In genomic region chr7:149669121-149669818, GRCh38 we compare ENCODE assay signal across 9 cellular contexts.
DNase-seq lines count a peak whose midpoint lies in the region; ATAC-seq, FAIRE-seq and TF ChIP-seq lines count a peak whose summit lies in the region.
"Had no signal": no experiment of that assay in that cellular context is flagged by ENCODE, and none has a peak within 500 bp of the region (broad histone marks: within the 10 kb centered on the region; RNA-seq: fewer than 3 reads in every experiment).

No MANE protein-coding gene starts in this region.

- peaks cover 43 to 51% of the 10 kb centered on the region in 2 donors for H3K27me3 Mint-ChIP-seq in natural killer cell treated with Interleukin-12 subunit alpha and Interleukin-12 subunit beta and Interleukin-15 and Interleukin-18, amount 100 ng/mL, for 72 hours

- H3K27me3 ChIP-seq in PC-9 (ENCODE audit: insufficient read depth, low read depth), result no peaks in the 10 kb centered on the region

- no peaks in the 10 kb centered on the region for H4K20me1 ChIP-seq in PC-9 (ENCODE audit: insufficient read depth)

- peak; percentile 54 to 57 for TF ChIP-seq RAD21 in A549 (conservative IDR thresholded peaks at IDR 0.05 in 1 of 2, IDR thresholded peaks at IDR 0.05 in 1 of 2)

- ATAC-seq in A549 (peak in 1 of 2 experiments; percentile 68; a peak in 3 of 6 replicates), HG03354 (IDR thresholded peaks at IDR 0.05; ENCODE audit: poor library complexity, severe bottlenecking, unreplicated experiment) (no peak), GM19023 (IDR thresholded peaks at IDR 0.05; ENCODE audit: unreplicated experiment) (no peak)
- ATAC-seq in natural killer cell treated with Interleukin-12 subunit alpha and Interleukin-12 subunit beta and Interleukin-15 and Interleukin-18, amount 100 ng/mL, for 72 hours, result no peak

- no peaks in the 10 kb centered on the region for H3K4me1 ChIP-seq in A549
- H3K4me1 ChIP-seq in PC-9 (replicated peaks; ENCODE audit: insufficient read depth), result peaks cover 6% of the 10 kb centered on the region

- no peak overlapping the region for H3K4me3 Mint-ChIP-seq in natural killer cell treated with Interleukin-12 subunit alpha and Interleukin-12 subunit beta and Interleukin-15 and Interleukin-18, amount 100 ng/mL, for 72 hours

- H3K9me3 ChIP-seq in A549 (no peaks in the 10 kb centered on the region), PC-9 (ENCODE audit: insufficient read depth, low read depth) (no peaks in the 10 kb centered on the region)

- H2AFZ ChIP-seq in PC-9, result no peak overlapping the region; the same call in 1 of the 2 replicates

- no peak overlapping the region for H3K27ac Mint-ChIP-seq in natural killer cell treated with Interleukin-12 subunit alpha and Interleukin-12 subunit beta and Interleukin-15 and Interleukin-18, amount 100 ng/mL, for 72 hours

- BruUV-seq in PC-9 (replicated peaks; lab: Mats Ljungman, UMichigan), result no TSS peak

- no peak for TF ChIP-seq EP300 in A549 (IDR thresholded peaks at IDR 0.05)

- POLR2A ChIA-PET in A549 (lab: Yijun Ruan, JAX) (no interaction called here), PC-9 (lab: Charles Lee; ENCODE audit: unreplicated experiment) (no interaction called here)

- H3K9me3 Mint-ChIP-seq in natural killer cell treated with Interleukin-12 subunit alpha and Interleukin-12 subunit beta and Interleukin-15 and Interleukin-18, amount 100 ng/mL, for 72 hours, result no peaks in the 10 kb centered on the region

- H3K36me3 Mint-ChIP-seq in natural killer cell treated with Interleukin-12 subunit alpha and Interleukin-12 subunit beta and Interleukin-15 and Interleukin-18, amount 100 ng/mL, for 72 hours, result no peaks in the 10 kb centered on the region

- no peaks in the 10 kb centered on the region for H3K36me3 ChIP-seq in PC-9 (ENCODE audit: low read depth)

- peak; percentile 68 for FAIRE-seq in A549 (lab: Jason Lieb, UNC)

- H3K79me2 ChIP-seq in PC-9 (ENCODE audit: low read depth), result no peaks in the 10 kb centered on the region

- H3K4me3 ChIP-seq in A549 (no peak overlapping the region), PC-9 (no peak overlapping the region)

- peak; percentile 71 for TF ChIP-seq CTCF in A549 (IDR thresholded peaks at IDR 0.05)
- peak; percentile 69 for TF ChIP-seq CTCF in PC-9 (conservative IDR thresholded peaks at IDR 0.05)

- intact Hi-C loops in PC-9 (cut with micrococcal nuclease; ENCODE audit: unreplicated experiment), result no loop called here

- CTCF ChIA-PET in A549 (lab: Yijun Ruan, JAX), result interaction anchor here (0.8 to 1.5 kb wide), 6 partner anchors 14 to 79 kb away, joined by 3 to 8 read pairs (median 3); no protein-coding TSS in a partner anchor
- CTCF ChIA-PET in PC-9 (lab: Charles Lee), result interaction anchor here (0.8 kb wide), 1 partner anchor 35 kb away, joined by 4 read pairs; no protein-coding TSS in a partner anchor

- no peaks in the 10 kb centered on the region for H3K4me1 Mint-ChIP-seq in natural killer cell treated with Interleukin-12 subunit alpha and Interleukin-12 subunit beta and Interleukin-15 and Interleukin-18, amount 100 ng/mL, for 72 hours (ENCODE audit: low read depth in 2 of 2)

- TF ChIP-seq POLR2A in A549 (IDR thresholded peaks at IDR 0.05; ENCODE audit: low read length), result no peak

- H3K4me2 ChIP-seq in A549, result peak overlapping the region; percentile 29; the same call in 2 of the 3 replicates
- peak overlapping the region; percentile 26 for H3K4me2 ChIP-seq in PC-9

- peaks cover 3% of the 10 kb centered on the region; the same call in 1 of the 2 replicates for H3F3A ChIP-seq in PC-9 (ENCODE audit: insufficient read depth, low read depth)

- DNase-seq in A549 (ENCODE audit: low read depth in 1 of 2, low spot score in 1 of 2) (peak in 1 of 2 experiments; percentile 61), GM03348 (ENCODE audit: low spot score) (peak; percentile 37), PC-9 (no peak), fibroblast of peridontal ligament (ENCODE audit: extremely low read depth) (peak; percentile 64), T-helper 9 cell (no peak)
- no peak for DNase-seq in natural killer cell treated with Interleukin-12 subunit alpha and Interleukin-12 subunit beta and Interleukin-15 and Interleukin-18, amount 100 ng/mL, for 72 hours (ENCODE audit: low spot score)
- DNase-seq: NCI-H1417 treated with DMSO at 0.1 percent for 48 hours had no signal

- H3K27ac ChIP-seq in A549 (no peak overlapping the region), PC-9 (no peak overlapping the region)

- 5% methylated on average over 7 of the region's 7 CpGs for WGBS in A549 (ENCODE audit: missing lambda C conversion rate)

- no peaks in the 10 kb centered on the region for H3K9me2 ChIP-seq in PC-9 (ENCODE audit: insufficient read depth)

TF ChIP-seq in A549, 52 proteins besides CTCF, POLR2A, EP300 and RAD21:
- no peak for TF ChIP-seq EHF (CRISPR knock-in tag; IDR thresholded peaks at IDR 0.05)
- TF ChIP-seq MAZ (IDR thresholded peaks at IDR 0.05; ENCODE audit: borderline replicate concordance, low read depth, low read length), result no peak
- TF ChIP-seq, protein P1, sequence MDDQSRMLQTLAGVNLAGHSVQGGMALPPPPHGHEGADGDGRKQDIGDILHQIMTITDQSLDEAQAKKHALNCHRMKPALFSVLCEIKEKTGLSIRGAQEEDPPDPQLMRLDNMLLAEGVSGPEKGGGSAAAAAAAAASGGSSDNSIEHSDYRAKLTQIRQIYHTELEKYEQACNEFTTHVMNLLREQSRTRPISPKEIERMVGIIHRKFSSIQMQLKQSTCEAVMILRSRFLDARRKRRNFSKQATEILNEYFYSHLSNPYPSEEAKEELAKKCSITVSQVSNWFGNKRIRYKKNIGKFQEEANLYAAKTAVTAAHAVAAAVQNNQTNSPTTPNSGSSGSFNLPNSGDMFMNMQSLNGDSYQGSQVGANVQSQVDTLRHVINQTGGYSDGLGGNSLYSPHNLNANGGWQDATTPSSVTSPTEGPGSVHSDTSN (IDR thresholded peaks at IDR 0.05), result no peak
- peak; percentile 60 for TF ChIP-seq SMC3 (IDR thresholded peaks at IDR 0.05)
- TF ChIP-seq CHD2 (IDR thresholded peaks at IDR 0.05; ENCODE audit: low read length, partially characterized antibody), result no peak
- TF ChIP-seq SREBF2 (IDR thresholded peaks at IDR 0.05), result peak; percentile 35; the same call in 1 of the 2 replicates

Comparison
In these comparisons a context has a peak if more than half of its experiments do, and no peak if none do; other contexts are left out.
1. DNase-seq: peak in GM03348 (single experiment) and fibroblast of peridontal ligament (single experiment); none in PC-9 (0 of 2), T-helper 9 cell (single experiment) and natural killer cell treated with Interleukin-12 subunit alpha and Interleukin-12 subunit beta and Interleukin-15 and Interleukin-18, amount 100 ng/mL, for 72 hours (single experiment).